27 cellular contexts compared by ENCODE assay signal in genomic region chr11:528815-529728, GRCh38. TPM values are rescaled to one million over a fixed set of nuclear protein-coding genes. Genes with fewer than 3 reads are reported as not detected.
A peak's percentile ranks its signal among the peaks of the same experiment; 100 is the strongest.
DNase-seq lines count a peak whose midpoint lies in the region; ATAC-seq and TF ChIP-seq lines count a peak whose summit lies in the region.
"Had no signal": no experiment of that assay in that cellular context is flagged by ENCODE, and none has a peak within 500 bp of the region (broad histone marks: within the 10 kb centered on the region; RNA-seq: fewer than 3 reads in every experiment).

No MANE protein-coding gene starts in this region.

- intact Hi-C loops in Right ventricle myocardium inferior (cut with DNase I): no loop called here
- intact Hi-C loops in heart right ventricle (cut with DNase I): no loop called here
- intact Hi-C loops in upper lobe of right lung (cut with DNase I): no loop called here

- peak; percentile 50 for DNase-seq in Right ventricle myocardium inferior (ENCODE audit: missing footprints)
- DNase-seq in heart right ventricle: no peak
- peak; percentile 21 for DNase-seq in NCI-H774 (lab: John Stamatoyannopoulos, UW)
- peak; percentile 6 for DNase-seq in hepatocyte (ENCODE audit: low spot score)
- DNase-seq in upper lobe of right lung: peak; percentile 61
- DNase-seq in NCI-H1092 treated with DMSO at 0.1 percent for 48 hours (lab: John Stamatoyannopoulos, UW): no peak
- no peak for DNase-seq in NCI-H748 (lab: John Stamatoyannopoulos, UW; ENCODE audit: unreplicated experiment)
- DNase-seq in nucleus accumbens (lab: John Stamatoyannopoulos, UW): no peak
- DNase-seq: activated CD4-positive, alpha-beta T cell treated with anti-CD3 and anti-CD28 coated beads, Interleukin-2, amount 50 U/mL, for 48 hours; activated CD4-positive, CD25-positive, alpha-beta regulatory T cell; amygdala; effector CD4-positive, alpha-beta T cell; EL; NCI-H1048; NCI-H2029 treated with DMSO at 0.1 percent for 48 hours; NCI-H2227 treated with DMSO at 0.1 percent for 48 hours; NCI-H82; OCI-M1; SIG-M5; small intestine; stimulated activated CD8-positive, alpha-beta memory T cell treated with anti-CD3 and anti-CD28 coated beads, Interleukin-4, amount 100 ng/mL, for 48 hours; stomach; T-cell; thyroid gland had no signal

- H3K27ac ChIP-seq in heart right ventricle: no peak overlapping the region
- no peak overlapping the region for H3K27ac ChIP-seq in hepatocyte
- no peak overlapping the region for H3K27ac ChIP-seq in upper lobe of right lung
- H3K27ac ChIP-seq: breast epithelium, prostate gland, stomach, thyroid gland had no signal

- TF ChIP-seq CTCF in heart right ventricle (IDR thresholded peaks at IDR 0.05) (no peak), hepatocyte (IDR thresholded peaks at IDR 0.05; ENCODE audit: poor library complexity) (no peak), upper lobe of right lung (IDR thresholded peaks at IDR 0.05) (no peak)

- H2AFZ ChIP-seq in hepatocyte: no peak overlapping the region
- H2AFZ ChIP-seq: GM23338 had no signal

- H3K36me3 ChIP-seq in heart right ventricle (peaks cover 0 to 38% (median 16%) of the 10 kb centered on the region in 9 donors), hepatocyte (replicated peaks; ENCODE audit: insufficient read depth, low read depth) (no peaks in the 10 kb centered on the region), upper lobe of right lung (peaks cover 27% of the 10 kb centered on the region)
- H3K36me3 ChIP-seq: breast epithelium had no signal

- H3K9me3 ChIP-seq in heart right ventricle (no peaks in the 10 kb centered on the region), hepatocyte (ENCODE audit: low read depth) (no peaks in the 10 kb centered on the region), upper lobe of right lung (no peaks in the 10 kb centered on the region)
- H3K9me3 ChIP-seq: breast epithelium, prostate gland, stomach, thyroid gland had no signal

- H3K27me3 ChIP-seq in heart right ventricle: no peaks in the 10 kb centered on the region
- H3K27me3 ChIP-seq in hepatocyte: no peaks in the 10 kb centered on the region
- H3K27me3 ChIP-seq in upper lobe of right lung: no peaks in the 10 kb centered on the region
- H3K27me3 ChIP-seq: breast epithelium, stomach, thyroid gland had no signal

- peaks cover 7% of the 10 kb centered on the region for H4K20me1 ChIP-seq in hepatocyte (ENCODE audit: insufficient read depth, poor library complexity, severe bottlenecking)

- peaks cover 2 to 23% (median 13%) of the 10 kb centered on the region in 9 donors for H3K4me1 ChIP-seq in heart right ventricle
- peaks cover 2% of the 10 kb centered on the region for H3K4me1 ChIP-seq in hepatocyte (ENCODE audit: insufficient read depth)
- peaks cover 6% of the 10 kb centered on the region for H3K4me1 ChIP-seq in upper lobe of right lung

- no peak overlapping the region for H3K4me3 ChIP-seq in heart right ventricle
- H3K4me3 ChIP-seq in hepatocyte: no peak overlapping the region
- H3K4me3 ChIP-seq in upper lobe of right lung: no peak overlapping the region
- H3K4me3 ChIP-seq: breast epithelium, GM23338, prostate gland, stomach, thyroid gland had no signal

- WGBS in heart right ventricle, 2 donors: 78 to 81% methylated on average over 29 of the region's 29 CpGs
- WGBS in hepatocyte (ENCODE audit: low lambda C conversion rate, missing lambda C conversion rate): 81% methylated on average over 29 of the region's 29 CpGs

- H3K4me2 ChIP-seq in hepatocyte: no peak overlapping the region
- H3K4me2 ChIP-seq: GM23338 had no signal

- ATAC-seq in Right ventricle myocardium inferior: no peak
- no peak for ATAC-seq in heart right ventricle
- ATAC-seq in upper lobe of right lung: no peak
- ATAC-seq: GM23338, T-cell had no signal

- H3K9me2 ChIP-seq in hepatocyte (replicated peaks; ENCODE audit: insufficient read depth): no peaks in the 10 kb centered on the region

- peaks cover 1% of the 10 kb centered on the region for H3K79me2 ChIP-seq in hepatocyte

RNA-seq across cellular contexts. Expression of gene HRAS, which starts 6.3 kb away (rescaled TPM):
- total RNA-seq in Right ventricle myocardium inferior (57.5 TPM), heart right ventricle (10 to 100 TPM; 44.7 to 61.1 (median 54.5) TPM), hepatocyte (19.3 and 28.4 TPM in 2 replicates), upper lobe of right lung (55.5 TPM)
- polyA plus RNA-seq in heart right ventricle (100 to 1,000 TPM; 107 to 132 TPM), hepatocyte (57.9 and 84.0 TPM in 2 replicates)

RNA-seq across cellular contexts. Expression of gene LRRC56, which starts 8.3 kb away (rescaled TPM):
- total RNA-seq in Right ventricle myocardium inferior (0.16 TPM), heart right ventricle (under 1 TPM in 8 of 10 donors, not detected in 2; 0.13 to 0.49 (median 0.19) TPM), hepatocyte (0.64 and 1.6 TPM in 2 replicates), upper lobe of right lung (3.2 TPM)
- polyA plus RNA-seq in heart right ventricle (under 1 TPM; 0.26 to 0.37 TPM), hepatocyte (0.40 and 1.2 TPM in 2 replicates)

RNA-seq across cellular contexts. Expression of gene RNH1, which starts 22.0 kb away (rescaled TPM):
- 190 TPM for total RNA-seq in Right ventricle myocardium inferior
- total RNA-seq in heart right ventricle: 100 to 1,000 TPM; 118 to 221 (median 153) TPM
- polyA plus RNA-seq in heart right ventricle: 100 to 1,000 TPM in 1 of 2 donors, 10 to 100 TPM in 1; 37.4 to 189 TPM
- total RNA-seq in hepatocyte: 87.5 and 105 TPM in 2 replicates
- 199 and 200 TPM in 2 replicates for polyA plus RNA-seq in hepatocyte
- total RNA-seq in upper lobe of right lung: 245 TPM

RNA-seq across cellular contexts. Expression of gene LMNTD2, which starts 31.5 kb away (rescaled TPM):
- 0.14 TPM for total RNA-seq in Right ventricle myocardium inferior
- under 1 TPM in 8 of 10 donors, not detected in 2; 0.30 to 0.72 (median 0.45) TPM for total RNA-seq in heart right ventricle
- polyA plus RNA-seq in heart right ventricle: 1 to 10 TPM in 1 of 2 donors, under 1 TPM in 1; 0.41 to 1.4 TPM
- total RNA-seq in hepatocyte: 3.4 and 7.3 TPM in 2 replicates
- polyA plus RNA-seq in hepatocyte: 15.9 and 19.1 TPM in 2 replicates
- total RNA-seq in upper lobe of right lung: 5.9 TPM

RNA-seq across cellular contexts. Expression of gene RASSF7, which starts 31.7 kb away (rescaled TPM):
- total RNA-seq in Right ventricle myocardium inferior: 3.9 TPM
- total RNA-seq in heart right ventricle: 1 to 10 TPM in 9 of 10 donors, under 1 TPM in 1; 0.96 to 4.0 (median 2.1) TPM
- polyA plus RNA-seq in heart right ventricle: 10 to 100 TPM in 1 of 2 donors, 1 to 10 TPM in 1; 6.9 to 14.2 TPM
- 47.6 and 75.8 TPM in 2 replicates for total RNA-seq in hepatocyte
- polyA plus RNA-seq in hepatocyte: 104 and 130 TPM in 2 replicates
- total RNA-seq in upper lobe of right lung: 76.7 TPM

Comparison
In these comparisons a context has a peak if more than half of its experiments do, and no peak if none do; other contexts are left out.
1. DNase-seq: peak in Right ventricle myocardium inferior (single experiment), NCI-H774 (single experiment), hepatocyte (single experiment) and upper lobe of right lung (single experiment); none in heart right ventricle (0 of 2), NCI-H1092 treated with DMSO at 0.1 percent for 48 hours (single experiment), NCI-H748 (single experiment) and nucleus accumbens (0 of 56).